Comparison of ENCODE assay signal across 12 cellular contexts in the genomic region with DNA sequence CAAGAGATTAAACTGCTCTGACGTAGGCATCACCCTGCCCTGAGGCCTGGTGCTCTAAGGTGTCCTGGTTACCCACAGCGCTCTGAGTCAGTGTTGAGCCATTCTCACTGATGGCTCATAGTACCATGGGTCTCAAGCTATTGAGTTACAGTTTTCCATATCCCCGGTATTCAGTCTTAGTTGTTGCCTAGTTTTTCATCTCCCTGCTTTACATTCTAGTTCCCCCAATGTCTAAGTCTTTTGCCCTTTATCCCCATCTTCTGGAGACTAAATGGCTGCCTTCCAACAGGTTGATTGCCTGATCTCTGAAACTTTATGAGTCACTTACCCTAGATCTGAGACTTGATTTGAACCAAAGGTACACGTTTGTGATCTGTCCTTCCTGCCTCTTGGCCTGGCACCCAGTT.
DNase-seq lines count a peak whose midpoint lies in the region; ATAC-seq lines count a peak whose summit lies in the region.
"Had no signal": no experiment of that assay in that cellular context is flagged by ENCODE, and none has a peak within 500 bp of the region (broad histone marks: within the 10 kb centered on the region; RNA-seq: fewer than 3 reads in every experiment).

No MANE protein-coding gene starts in this region.

- no peaks in the 10 kb centered on the region for H3K9me3 Mint-ChIP-seq in activated CD4-positive, alpha-beta memory T cell treated with anti-CD3 and anti-CD28 coated beads for 36 hours
- H3K9me3 Mint-ChIP-seq in activated CD4-positive, alpha-beta memory T cell treated with anti-CD3 and anti-CD28 coated beads, Interleukin-2, amount 10 ng/mL, durations not matched to agents 7 days and 5 days, result peaks cover 10% of the 10 kb centered on the region
- H3K9me3 Mint-ChIP-seq: neural progenitor cell had no signal

- CTCF ChIA-PET in activated CD4-positive, alpha-beta memory T cell treated with anti-CD3 and anti-CD28 coated beads for 36 hours (lab: Charles Lee), result no interaction called here
- CTCF ChIA-PET in activated CD4-positive, alpha-beta memory T cell treated with anti-CD3 and anti-CD28 coated beads, Interleukin-2, amount 10 ng/mL, durations not matched to agents 7 days and 5 days (lab: Charles Lee), result interaction anchor here (1.2 kb wide), 1 partner anchor 166 kb away, joined by 4 read pairs; no protein-coding TSS in a partner anchor

- peak; percentile 41 for DNase-seq in activated CD4-positive, alpha-beta memory T cell treated with anti-CD3 and anti-CD28 coated beads for 36 hours
- DNase-seq in activated CD4-positive, alpha-beta memory T cell treated with anti-CD3 and anti-CD28 coated beads, Interleukin-2, amount 10 ng/mL, durations not matched to agents 7 days and 5 days, result no peak
- DNase-seq in HS-27A (ENCODE audit: low read depth) (peak; percentile 51), adipocyte (ENCODE audit: low read depth) (peak; percentile 24), non-pigmented ciliary epithelial cell (ENCODE audit: low read depth) (peak; percentile 22), NCI-H1092 treated with DMSO at 0.1 percent for 48 hours (lab: John Stamatoyannopoulos, UW) (no peak), NCI-H2227 (lab: John Stamatoyannopoulos, UW; ENCODE audit: unreplicated experiment) (no peak)
- DNase-seq: activated CD4-positive, CD25-positive, alpha-beta regulatory T cell treated with anti-CD3 and anti-CD28 coated beads, Interleukin-2, amount 50 U/mL, for 72 hours; adrenal gland; NCI-H2029 had no signal

- no peaks in the 10 kb centered on the region for H3K27me3 ChIP-seq in adipocyte (replicated peaks; ENCODE audit: control insufficient read depth, insufficient read depth, low read length)
- H3K27me3 ChIP-seq: adrenal gland, neural progenitor cell had no signal

- H3K4me3 Mint-ChIP-seq in activated CD4-positive, alpha-beta memory T cell treated with anti-CD3 and anti-CD28 coated beads for 36 hours, result no peak overlapping the region
- no peak overlapping the region for H3K4me3 Mint-ChIP-seq in activated CD4-positive, alpha-beta memory T cell treated with anti-CD3 and anti-CD28 coated beads, Interleukin-2, amount 10 ng/mL, durations not matched to agents 7 days and 5 days
- H3K4me3 Mint-ChIP-seq: neural progenitor cell had no signal

- intact Hi-C loops in activated CD4-positive, alpha-beta memory T cell treated with anti-CD3 and anti-CD28 coated beads for 36 hours (cut with micrococcal nuclease), result loop anchor here (5.0 to 10.0 kb wide), 2 partner anchors 39 to 804 kb away; no protein-coding TSS in a partner anchor

- H3K36me3 ChIP-seq in adipocyte (ENCODE audit: control insufficient read depth, insufficient read depth, low read length, severe bottlenecking), result no peaks in the 10 kb centered on the region
- H3K36me3 ChIP-seq: adrenal gland, neural progenitor cell had no signal

- POLR2A ChIA-PET in activated CD4-positive, alpha-beta memory T cell treated with anti-CD3 and anti-CD28 coated beads for 36 hours (lab: Charles Lee), result no interaction called here
- POLR2A ChIA-PET in activated CD4-positive, alpha-beta memory T cell treated with anti-CD3 and anti-CD28 coated beads, Interleukin-2, amount 10 ng/mL, durations not matched to agents 7 days and 5 days (lab: Charles Lee), result no interaction called here

- H3K27me3 Mint-ChIP-seq in activated CD4-positive, alpha-beta memory T cell treated with anti-CD3 and anti-CD28 coated beads for 36 hours, result no peaks in the 10 kb centered on the region
- no peaks in the 10 kb centered on the region for H3K27me3 Mint-ChIP-seq in activated CD4-positive, alpha-beta memory T cell treated with anti-CD3 and anti-CD28 coated beads, Interleukin-2, amount 10 ng/mL, durations not matched to agents 7 days and 5 days

- H3K4me3 ChIP-seq in adipocyte (ENCODE audit: low read length), result no peak overlapping the region
- H3K4me3 ChIP-seq: adrenal gland, neural progenitor cell had no signal

- H3K4me1 ChIP-seq in adipocyte (ENCODE audit: control insufficient read depth, insufficient read depth, low read length), result no peaks in the 10 kb centered on the region
- H3K4me1 ChIP-seq: adrenal gland, neural progenitor cell had no signal

- H3K9ac ChIP-seq in adipocyte (ENCODE audit: low read length), result no peak overlapping the region
- H3K9ac ChIP-seq: neural progenitor cell had no signal

- no peak overlapping the region for H3K27ac Mint-ChIP-seq in activated CD4-positive, alpha-beta memory T cell treated with anti-CD3 and anti-CD28 coated beads for 36 hours
- no peak overlapping the region for H3K27ac Mint-ChIP-seq in activated CD4-positive, alpha-beta memory T cell treated with anti-CD3 and anti-CD28 coated beads, Interleukin-2, amount 10 ng/mL, durations not matched to agents 7 days and 5 days
- H3K27ac Mint-ChIP-seq: neural progenitor cell had no signal

- peaks cover 29% of the 10 kb centered on the region for H3K4me1 Mint-ChIP-seq in activated CD4-positive, alpha-beta memory T cell treated with anti-CD3 and anti-CD28 coated beads for 36 hours (ENCODE audit: low read depth)
- peaks cover 36% of the 10 kb centered on the region for H3K4me1 Mint-ChIP-seq in activated CD4-positive, alpha-beta memory T cell treated with anti-CD3 and anti-CD28 coated beads, Interleukin-2, amount 10 ng/mL, durations not matched to agents 7 days and 5 days
- H3K4me1 Mint-ChIP-seq: neural progenitor cell had no signal

- H3K36me3 Mint-ChIP-seq in activated CD4-positive, alpha-beta memory T cell treated with anti-CD3 and anti-CD28 coated beads for 36 hours, result no peaks in the 10 kb centered on the region
- peaks cover 29% of the 10 kb centered on the region for H3K36me3 Mint-ChIP-seq in activated CD4-positive, alpha-beta memory T cell treated with anti-CD3 and anti-CD28 coated beads, Interleukin-2, amount 10 ng/mL, durations not matched to agents 7 days and 5 days (ENCODE audit: low read depth)
- H3K36me3 Mint-ChIP-seq: neural progenitor cell had no signal

- no peak for ATAC-seq in GM19455 (IDR thresholded peaks at IDR 0.05; ENCODE audit: unreplicated experiment)

- H3K9me3 ChIP-seq in adipocyte (ENCODE audit: control insufficient read depth, low read length), result no peaks in the 10 kb centered on the region
- H3K9me3 ChIP-seq: adrenal gland had no signal

Comparison
In these comparisons a context has a peak if more than half of its experiments do, and no peak if none do; other contexts are left out.
1. DNase-seq: peak in activated CD4-positive, alpha-beta memory T cell treated with anti-CD3 and anti-CD28 coated beads for 36 hours (single experiment), HS-27A (single experiment), adipocyte (single experiment) and non-pigmented ciliary epithelial cell (single experiment); none in activated CD4-positive, alpha-beta memory T cell treated with anti-CD3 and anti-CD28 coated beads, Interleukin-2, amount 10 ng/mL, durations not matched to agents 7 days and 5 days (single experiment), NCI-H1092 treated with DMSO at 0.1 percent for 48 hours (single experiment) and NCI-H2227 (single experiment).